ENCODE assay signal across 8 cellular contexts in genomic region chr11:65572356-65573043, GRCh38. TPM values are rescaled to one million over a fixed set of nuclear protein-coding genes. Genes with fewer than 3 reads are reported as not detected.
DNase-seq lines count a peak whose midpoint lies in the region; ATAC-seq, FAIRE-seq and TF ChIP-seq lines count a peak whose summit lies in the region.

Gene FAM89B (plus strand): TSS chr11:65572538. CDS start chr11:65572670, 132 bp downstream.

- peak within 1 kb of the TSS; percentile 75 to 97 for H3K27ac ChIP-seq in small intestine (ENCODE audit: low read depth in 1 of 2, low read length in 1 of 2)

- no peaks in the 10 kb centered on the region for H3K9me3 ChIP-seq in small intestine (ENCODE audit: control insufficient read depth, low read depth)

- H3K4me1 ChIP-seq in small intestine (ENCODE audit: control insufficient read depth in 2 of 2, insufficient read depth in 1 of 2, low read depth in 1 of 2, low read length in 1 of 2): peaks cover 2 to 3% of the 10 kb centered on the region in 2 donors

- no peaks in the 10 kb centered on the region for H3K27me3 ChIP-seq in bronchial epithelial cell (ENCODE audit: control insufficient read depth, insufficient read depth, low read length)
- no peaks in the 10 kb centered on the region for H3K27me3 ChIP-seq in small intestine (ENCODE audit: control insufficient read depth in 2 of 2, insufficient read depth in 2 of 2, low read length in 2 of 2)

- ATAC-seq in GM18505 (IDR thresholded peaks at IDR 0.05; ENCODE audit: unreplicated experiment) (no peak), HG02870 (IDR thresholded peaks at IDR 0.05; ENCODE audit: unreplicated experiment) (no peak), GM21619 (IDR thresholded peaks at IDR 0.05; ENCODE audit: unreplicated experiment) (no peak)

- no peak for TF ChIP-seq CTCF in bronchial epithelial cell (IDR thresholded peaks at IDR 0.05; ENCODE audit: insufficient read depth, low read length, severe bottlenecking)

- H3K36me3 ChIP-seq in bronchial epithelial cell (ENCODE audit: control insufficient read depth, insufficient read depth, low read length) (peaks cover 3% of the 10 kb centered on the region), small intestine (ENCODE audit: control insufficient read depth in 2 of 2, insufficient read depth in 2 of 2, low read length in 2 of 2) (no peaks in the 10 kb centered on the region)

- TF ChIP-seq POLR2A in GM18505 (IDR thresholded peaks at IDR 0.05; ENCODE audit: borderline replicate concordance, extremely low read depth, insufficient read depth, insufficient read length): peak; percentile 54

- FAIRE-seq in bronchial epithelial cell (lab: Jason Lieb, UNC) (no peak), small intestine (lab: Jason Lieb, UNC) (no peak)

- 0 to 1% (median 1%) methylated on average over 52 to 86 of the region's 86 CpGs for WGBS in small intestine, 3 donors

- DNase-seq in NCI-H2171 (lab: John Stamatoyannopoulos, UW): peak; percentile 82
- DNase-seq in activated CD4-positive, CD25-positive, alpha-beta regulatory T cell (lab: John Stamatoyannopoulos, UW): peak; percentile 55 to 76 (median 72)
- peak; percentile 60 for DNase-seq in bronchial epithelial cell (ENCODE audit: low read depth)
- peak; percentile 78 for DNase-seq in iPS-NIHi11 (ENCODE audit: low spot score)
- DNase-seq in small intestine: peak; percentile 91

- H3K4me3 ChIP-seq in bronchial epithelial cell (ENCODE audit: low read depth, low read length) (peak within 1 kb of the TSS; percentile 93), small intestine (ENCODE audit: low read depth in 1 of 2, low read length in 2 of 2) (peak within 1 kb of the TSS; percentile 71 to 94)

RNA-seq across cellular contexts. Expression of gene FAM89B, which starts in this region (rescaled TPM):
- total RNA-seq in bronchial epithelial cell: 10.6 and 10.8 TPM in 2 replicates
- 10 to 100 TPM; 30.0 to 39.2 (median 36.7) TPM for polyA plus RNA-seq in small intestine
